1 cellular context compared by ENCODE assay signal in genomic region chr19:18385675-18386542, GRCh38.
TF ChIP-seq lines count a peak whose summit lies in the region.

TSS of gene GDF15 (plus strand) at chr19:18386158. CDS start at chr19:18386190, 32 bp downstream.

TF ChIP-seq in K562, 482 proteins besides CTCF, POLR2A, EP300 and RAD21 (continued from another document and continues in another):
- peak; percentile 28 for TF ChIP-seq ATF4 (CRISPR knock-in tag; IDR thresholded peaks at IDR 0.05)
- TF ChIP-seq FOXA3 (CRISPR knock-in tag; conservative IDR thresholded peaks at IDR 0.05 in 1 of 2, IDR thresholded peaks at IDR 0.05 in 1 of 2), result peak; percentile 95 to 96
- TF ChIP-seq ZNF324 (CRISPR knock-in tag; IDR thresholded peaks at IDR 0.05), result 0 out of 2 replicates have a peak, but pooled peaks have one; percentile 23
- peak in 2 of 3 experiments; percentile 59 to 73 for TF ChIP-seq YY1 (IDR thresholded peaks at IDR 0.05; ENCODE audit: borderline replicate concordance in 1 of 3, control insufficient read depth in 1 of 3, extremely low read depth in 1 of 3, insufficient read depth in 3 of 3, insufficient read length in 1 of 3, insufficient replicate concordance in 2 of 3, low read depth in 1 of 3, low read length in 2 of 3)
- peak; percentile 18 to 96; a peak in 2 of 4 replicates for TF ChIP-seq RCOR1 (IDR thresholded peaks at IDR 0.05; ENCODE audit: borderline replicate concordance in 1 of 2, low read depth in 2 of 2, low read length in 2 of 2)
- peak; percentile 98 for TF ChIP-seq MTA3 (IDR thresholded peaks at IDR 0.05; ENCODE audit: borderline replicate concordance)
- TF ChIP-seq RBM25 (IDR thresholded peaks at IDR 0.05; ENCODE audit: low read depth, low read length, severe bottlenecking), result no peak
- no peak for TF ChIP-seq GTF3C2 (IDR thresholded peaks at IDR 0.05; ENCODE audit: borderline replicate concordance, extremely low read depth, insufficient read length)
- no peak for TF ChIP-seq CHD7 (IDR thresholded peaks at IDR 0.05; ENCODE audit: low read depth, low read length)
- no peak for TF ChIP-seq ZNF444 (CRISPR knock-in tag; IDR thresholded peaks at IDR 0.05)
- TF ChIP-seq PML (IDR thresholded peaks at IDR 0.05; ENCODE audit: low read length), result peak; percentile 95
- TF ChIP-seq ZNF609 (CRISPR knock-in tag; IDR thresholded peaks at IDR 0.05; ENCODE audit: borderline replicate concordance), result peak; percentile 86; the same call in 1 of the 2 replicates
- TF ChIP-seq EWSR1 (IDR thresholded peaks at IDR 0.05; ENCODE audit: borderline replicate concordance, low read depth, partially characterized antibody), result no peak
- TF ChIP-seq ARID4B (CRISPR knock-in tag; IDR thresholded peaks at IDR 0.05), result peak; percentile 96
- peak; percentile 82; the same call in 1 of the 2 replicates for TF ChIP-seq ZNF175 (CRISPR knock-in tag; IDR thresholded peaks at IDR 0.05; ENCODE audit: low read depth)
- TF ChIP-seq GABPB1 (CRISPR knock-in tag; IDR thresholded peaks at IDR 0.05), result peak; percentile 80
- TF ChIP-seq RFX1 (IDR thresholded peaks at IDR 0.05), result no peak
- TF ChIP-seq CBX5 (IDR thresholded peaks at IDR 0.05; ENCODE audit: borderline replicate concordance, low read depth), result peak; percentile 77
- no peak for TF ChIP-seq HINFP (tag; conservative IDR thresholded peaks at IDR 0.05; ENCODE audit: low read depth)
- peak; percentile 98; the same call in 1 of the 2 replicates for TF ChIP-seq POLR2AphosphoS2 (IDR thresholded peaks at IDR 0.05; ENCODE audit: low read length)
- TF ChIP-seq RBM14 (IDR thresholded peaks at IDR 0.05; ENCODE audit: borderline replicate concordance, insufficient read depth, low read depth, low read length), result 0 out of 2 replicates have a peak, but pooled peaks have one; percentile 87
- TF ChIP-seq STAT5B (CRISPR knock-in tag; IDR thresholded peaks at IDR 0.05), result no peak
